ENCODE assay signal across 19 cellular contexts in genomic region chrX:129556806-129557315, GRCh38. TPM values are rescaled to one million over a fixed set of nuclear protein-coding genes. Genes with fewer than 3 reads are reported as not detected.
A peak's percentile ranks its signal among the peaks of the same experiment; 100 is the strongest.
DNase-seq lines count a peak whose midpoint lies in the region; ATAC-seq, FAIRE-seq and TF ChIP-seq lines count a peak whose summit lies in the region.
"Had no signal": no experiment of that assay in that cellular context is flagged by ENCODE, and none has a peak within 500 bp of the region (broad histone marks: within the 10 kb centered on the region; RNA-seq: fewer than 3 reads in every experiment).

No MANE protein-coding gene starts in this region.

- no peaks in the 10 kb centered on the region for H3K9me1 ChIP-seq in K562 (ENCODE audit: control insufficient read depth, insufficient read depth, low read length)

- no peaks in the 10 kb centered on the region for H3K9me3 ChIP-seq in BLaER1
- no peaks in the 10 kb centered on the region for H3K9me3 ChIP-seq in K562 (replicated peaks; ENCODE audit: control insufficient read depth, insufficient read depth, low read depth, low read length)
- H3K9me3 ChIP-seq in HAP-1 = no peaks in the 10 kb centered on the region

- in situ Hi-C loops in K562 (cut with MboI) = no loop called here
- in situ Hi-C loops in HAP-1 (cut with MboI; ENCODE audit: low sequenced_read_pairs) = no loop called here

- H3K27ac ChIP-seq in BLaER1 = no peak overlapping the region
- H3K27ac ChIP-seq in K562 (ENCODE audit: extremely low read depth, low read depth, low read length) = peak overlapping the region; percentile 68; the same call in 1 of the 3 replicates

- no peak for TF ChIP-seq RAD21 in K562 (CRISPR knock-in tag; conservative IDR thresholded peaks at IDR 0.05 in 1 of 2, IDR thresholded peaks at IDR 0.05 in 1 of 2)

- 84% methylated on average over 5 of the region's 5 CpGs for WGBS in K562 (ENCODE audit: insufficient coverage, low coverage, missing lambda C conversion rate)

- H3K4me3 ChIP-seq in BLaER1 (no peak overlapping the region), K562 (no peak overlapping the region), HAP-1 (no peak overlapping the region)

- no TSS peak for BruUV-seq in K562 (replicated peaks; lab: Mats Ljungman, UMichigan)

- POLR2A ChIA-PET in K562 (lab: Yijun Ruan, JAX) = interaction anchor here (1.6 to 1.7 kb wide), 2 partner anchors 8 to 10 kb away, joined by 5 to 8 read pairs; no protein-coding TSS in a partner anchor

- H3K79me2 ChIP-seq in K562 (ENCODE audit: control insufficient read depth, insufficient read depth, low read length) = no peaks in the 10 kb centered on the region

- H3K4me2 ChIP-seq in BLaER1 = peak overlapping the region; percentile 12; the same call in 1 of the 2 replicates
- no peak overlapping the region for H3K4me2 ChIP-seq in K562 (ENCODE audit: insufficient read depth, low read length)

- no peaks in the 10 kb centered on the region for H4K20me1 ChIP-seq in BLaER1
- H4K20me1 ChIP-seq in K562 (replicated peaks; ENCODE audit: control insufficient read depth, insufficient read depth, low read length) = no peaks in the 10 kb centered on the region

- CTCF ChIA-PET in K562 (lab: Yijun Ruan, JAX; ENCODE audit: low intra/inter-chr PET ratio) = no interaction called here

- H3K4me1 ChIP-seq in BLaER1 = peaks cover 20% of the 10 kb centered on the region
- peaks cover 0 to 11% of the 10 kb centered on the region in 2 experiments; a peak in 2 of 5 replicates for H3K4me1 ChIP-seq in K562 (replicated peaks in 1 of 2; ENCODE audit: control insufficient read depth in 2 of 2, insufficient read depth in 2 of 2, low read length in 2 of 2)
- H3K4me1 ChIP-seq in HAP-1 = no peaks in the 10 kb centered on the region

- DNase-seq in HK-2 (ENCODE audit: unreplicated experiment) (peak; percentile 3), K562 (ENCODE audit: extremely low read depth in 1 of 4, low spot score in 3 of 4) (no peak), renal cortical epithelial cell (ENCODE audit: low read depth) (peak; percentile 21), NCI-H82 treated with DMSO at 0.1 percent for 48 hours (lab: John Stamatoyannopoulos, UW; ENCODE audit: unreplicated experiment) (no peak), HAP-1 (ENCODE audit: low spot score in 2 of 2) (no peak)
- no peak for DNase-seq in effector CD8-positive, alpha-beta T cell (lab: John Stamatoyannopoulos, UW)
- DNase-seq: EL, GF-D8, H7, HFFc6, KG1, NCI-H1092 treated with DMSO at 0.1 percent for 48 hours, NCI-H1436 treated with DMSO at 0.1 percent for 48 hours, NCI-H1930, NCI-H2227 treated with DMSO at 0.1 percent for 48 hours, NCI-H510A, NCI-H774, Right ventricle myocardium superior had no signal

- TF ChIP-seq CTCF in K562 (IDR thresholded peaks at IDR 0.05 in 2 of 3, conservative IDR thresholded peaks at IDR 0.05 in 1 of 3; ENCODE audit: insufficient read depth in 2 of 3, low read depth in 1 of 3, low read length in 3 of 3) = no peak

- H3K27me3 ChIP-seq in BLaER1 (peaks cover 89% of the 10 kb centered on the region), K562 (ENCODE audit: control insufficient read depth in 2 of 2, insufficient read depth in 2 of 2, low read length in 2 of 2) (no peaks in the 10 kb centered on the region), HAP-1 (ENCODE audit: low read depth) (no peaks in the 10 kb centered on the region)

- FAIRE-seq in K562 (lab: Jason Lieb, UNC) = no peak

- no peak overlapping the region for H3K9ac ChIP-seq in BLaER1
- no peak overlapping the region for H3K9ac ChIP-seq in K562 (ENCODE audit: insufficient read depth in 1 of 2, low read depth in 2 of 2, low read length in 2 of 2)

- TF ChIP-seq POLR2A in K562 (conservative IDR thresholded peaks at IDR 0.05) = no peak

- H3K36me3 ChIP-seq in BLaER1 (peaks cover 25% of the 10 kb centered on the region; the same call in 1 of the 2 replicates), K562 (ENCODE audit: control insufficient read depth, insufficient read depth, low read length) (peaks cover 63% of the 10 kb centered on the region; the same call in 2 of the 3 replicates), HAP-1 (replicated peaks) (peaks cover 54% of the 10 kb centered on the region)

- H2AFZ ChIP-seq in K562 (ENCODE audit: low read depth, low read length) = no peak overlapping the region

- ATAC-seq in K562 = no peak; the same call in 2 of the 3 replicates

- TF ChIP-seq EP300 in K562 (IDR thresholded peaks at IDR 0.05; ENCODE audit: low read length) = no peak

- intact Hi-C loops in K562 (cut with micrococcal nuclease) = no loop called here

TF ChIP-seq in K562, 482 proteins besides CTCF, POLR2A, EP300 and RAD21:
- no peak for TF ChIP-seq ESRRA (IDR thresholded peaks at IDR 0.05; ENCODE audit: borderline replicate concordance, low read depth)
- TF ChIP-seq KHSRP (IDR thresholded peaks at IDR 0.05) = no peak
- TF ChIP-seq ZNF41 (CRISPR knock-in tag; conservative IDR thresholded peaks at IDR 0.05) = no peak
- TF ChIP-seq XRCC5 (IDR thresholded peaks at IDR 0.05; ENCODE audit: low read depth, low read length) = no peak
- no peak for TF ChIP-seq KLF1 (tag; IDR thresholded peaks at IDR 0.05)
- TF ChIP-seq HIVEP1 (CRISPR knock-in tag; IDR thresholded peaks at IDR 0.05) = no peak
- no peak for TF ChIP-seq TRIM28 (IDR thresholded peaks at IDR 0.05)
- TF ChIP-seq HMG20B (CRISPR knock-in tag; IDR thresholded peaks at IDR 0.05) = no peak

RNA-seq across cellular contexts. Expression of gene OCRL, which starts 16.8 kb away (rescaled TPM):
- total RNA-seq in K562 (2011; cell fraction: chromatin; rRNA removed; ENCODE audit: low replicate concordance) = 22.0 and 56.3 TPM in 2 replicates
- total RNA-seq in K562 (2011; cell fraction: nucleolus; rRNA removed) = 11.2 and 14.5 TPM in 2 replicates
- total RNA-seq in K562 (2011; cell fraction: nucleoplasm; rRNA removed) = 26.0 and 42.4 TPM in 2 replicates
- total RNA-seq in K562 (2014; rRNA removed) (5.9 and 6.1 TPM in 2 replicates), K562 (2014; rRNA removed; fragmentation: Illumina TruSeq; extraction: Trizol) (11.7 and 13.2 TPM in 2 replicates), K562 (2015; rRNA removed; fragmentation: Illumina TruSeq; extraction: Trizol) (10.6 and 11.9 TPM in 2 replicates), K562 (2021) (12.3 and 12.4 TPM in 2 replicates), renal cortical epithelial cell (18.6 and 28.0 TPM in 2 replicates)
- polyA plus RNA-seq in K562 (2011; rRNA removed) (20.0 and 23.4 TPM in 2 replicates), K562 (2014; fragmentation: Illumina TruSeq; extraction: Trizol) (15.0 and 16.0 TPM in 2 replicates), K562 (2014; fragmentation: Nextera tagmentation; extraction: Ambion mirVana) (1 to 10 TPM; 2.2 to 3.7 TPM), K562 (2014; rRNA removed) (14.3 and 14.4 TPM in 2 replicates)
- polyA plus RNA-seq in K562 (2011; cell fraction: cytosol; rRNA removed) = 7.4 and 12.6 TPM in 2 replicates
- 58.0 and 62.5 TPM in 2 replicates for polyA plus RNA-seq in K562 (2011; cell fraction: nucleus; rRNA removed)
- polyA plus RNA-seq in K562 (2012) = 8.2 and 10.6 TPM in 2 replicates
- polyA minus RNA-seq in K562 (2011; rRNA and poly(A)+ RNA removed) = 18.4 and 19.8 TPM in 2 replicates
- polyA minus RNA-seq in K562 (2011; cell fraction: cytosol; rRNA and poly(A)+ RNA removed) = 6.4 and 7.3 TPM in 2 replicates
- polyA minus RNA-seq in K562 (2011; cell fraction: nucleus; rRNA and poly(A)+ RNA removed) = 11.6 and 19.3 TPM in 2 replicates

RNA-seq across cellular contexts. Expression of gene SMARCA1, which starts 33.6 kb away (rescaled TPM):
- total RNA-seq in K562 (2011; cell fraction: chromatin; rRNA removed; ENCODE audit: low replicate concordance) = 0.42 and 1.4 TPM in 2 replicates
- total RNA-seq in K562 (2011; cell fraction: nucleolus; rRNA removed) = 0.13 and 0.17 TPM in 2 replicates
- total RNA-seq in K562 (2011; cell fraction: nucleoplasm; rRNA removed) = 0.37 and 0.38 TPM in 2 replicates
- total RNA-seq in K562 (2014; rRNA removed) = 1.1 and 1.7 TPM in 2 replicates
- 2.0 and 2.6 TPM in 2 replicates for total RNA-seq in K562 (2014; rRNA removed; fragmentation: Illumina TruSeq; extraction: Trizol)
- total RNA-seq in K562 (2015; rRNA removed; fragmentation: Illumina TruSeq; extraction: Trizol) = 3.0 and 3.1 TPM in 2 replicates
- total RNA-seq in K562 (2021) = 1.7 TPM in 2 replicates
- polyA plus RNA-seq in K562 (2011; rRNA removed) = 0.68 and 2.9 TPM in 2 replicates
- polyA plus RNA-seq in K562 (2011; cell fraction: cytosol; rRNA removed) = 0.27 and 0.34 TPM in 2 replicates
- 0.25 and 0.48 TPM in 2 replicates for polyA plus RNA-seq in K562 (2011; cell fraction: nucleus; rRNA removed)
- 2.1 and 2.3 TPM in 2 replicates for polyA plus RNA-seq in K562 (2012)
- 1.8 and 2.4 TPM in 2 replicates for polyA plus RNA-seq in K562 (2014; fragmentation: Illumina TruSeq; extraction: Trizol)
- under 1 TPM; 0.42 to 0.52 TPM for polyA plus RNA-seq in K562 (2014; fragmentation: Nextera tagmentation; extraction: Ambion mirVana)
- polyA plus RNA-seq in K562 (2014; rRNA removed) = 1.8 and 2.0 TPM in 2 replicates
- 1.2 and 2.8 TPM in 2 replicates for polyA minus RNA-seq in K562 (2011; rRNA and poly(A)+ RNA removed)
- 0.73 and 1.0 TPM in 2 replicates for polyA minus RNA-seq in K562 (2011; cell fraction: cytosol; rRNA and poly(A)+ RNA removed)
- 0.67 and 0.78 TPM in 2 replicates for polyA minus RNA-seq in K562 (2011; cell fraction: nucleus; rRNA and poly(A)+ RNA removed)
- total RNA-seq in renal cortical epithelial cell = 65.8 and 136 TPM in 2 replicates

Comparison
In these comparisons a context has a peak if more than half of its experiments do, and no peak if none do; other contexts are left out.
1. DNase-seq: peak in HK-2 (single experiment) and renal cortical epithelial cell (single experiment); none in K562 (0 of 4), NCI-H82 treated with DMSO at 0.1 percent for 48 hours (single experiment), effector CD8-positive, alpha-beta T cell (single experiment) and HAP-1 (0 of 2).
2. RNA of gene SMARCA1, which starts 33.6 kb away (total RNA-seq): 65.8 to 136 TPM in renal cortical epithelial cell; 0.13 to 3.1 TPM in K562; every median in the first group is over 10 times any median in the second.